In genomic region chr10:75379817-75380216, GRCh38 we compare ENCODE assay signal across 1 cellular context.
TF ChIP-seq lines count a peak whose summit lies in the region.

No MANE protein-coding gene starts in this region.

TF ChIP-seq in GM23338, 12 proteins besides CTCF, POLR2A, EP300 and RAD21 (continued from another document):
- TF ChIP-seq ZNF462 (CRISPR knock-in tag; IDR thresholded peaks at IDR 0.05) (no peak), STAT1 (IDR thresholded peaks at IDR 0.05; ENCODE audit: unreplicated experiment) (no peak), CREB1 (CRISPR knock-in tag; IDR thresholded peaks at IDR 0.05; ENCODE audit: low read depth) (no peak), JUNB (IDR thresholded peaks at IDR 0.05; ENCODE audit: unreplicated experiment) (no peak), ETS1 (IDR thresholded peaks at IDR 0.05) (no peak), POLR2AphosphoS5 (IDR thresholded peaks at IDR 0.05; ENCODE audit: low read depth) (no peak), ZNF331 (CRISPR knock-in tag; IDR thresholded peaks at IDR 0.05; ENCODE audit: low read depth) (no peak), NANOG (IDR thresholded peaks at IDR 0.05; ENCODE audit: borderline replicate concordance) (no peak), ZNF114 (CRISPR knock-in tag; IDR thresholded peaks at IDR 0.05) (no peak), EZH2 (IDR thresholded peaks at IDR 0.05; ENCODE audit: low read depth, unreplicated experiment) (no peak), EZH2phosphoT487 (IDR thresholded peaks at IDR 0.05; ENCODE audit: unreplicated experiment) (no peak)
